In the genomic region with DNA sequence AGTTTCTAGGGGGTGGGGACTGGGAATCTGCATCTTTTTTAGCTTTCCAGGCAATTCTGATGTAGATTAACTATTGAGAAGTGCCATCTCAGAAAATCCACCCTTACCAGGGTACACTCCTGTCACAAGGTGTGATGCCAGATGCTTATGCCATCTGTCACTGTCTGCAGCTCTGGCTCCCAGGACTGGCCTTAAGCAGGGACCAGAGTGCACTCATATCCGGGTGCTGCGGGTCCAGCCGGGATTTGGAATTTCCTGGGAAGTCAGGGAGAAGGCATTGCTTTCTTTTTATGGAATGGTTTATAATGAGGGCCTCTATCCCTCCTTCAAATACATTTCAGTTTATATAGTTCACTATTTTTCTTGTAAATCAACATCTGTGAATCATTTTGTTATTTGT, we compare ENCODE assay signal across 18 cellular contexts.
"Had no signal": no experiment of that assay in that cellular context is flagged by ENCODE, and none has a peak within 500 bp of the region (broad histone marks: within the 10 kb centered on the region; RNA-seq: fewer than 3 reads in every experiment).

No MANE protein-coding gene starts in this region.

- H3K27ac ChIP-seq: prostate gland had no signal

- H3K36me3 ChIP-seq: esophagus squamous epithelium, prostate gland had no signal

- H3K4me3 ChIP-seq: coronary artery, esophagus squamous epithelium, prostate gland had no signal

- H3K27me3 ChIP-seq: esophagus squamous epithelium had no signal

- DNase-seq: activated CD4-positive, alpha-beta T cell treated with anti-CD3 and anti-CD28 coated beads, Interleukin-2, amount 10 ng/mL, durations not matched to agents 24 days and 14 days; activated CD4-positive, CD25-positive, alpha-beta regulatory T cell; activated CD8-positive, alpha-beta memory T cell treated with anti-CD3 and anti-CD28 coated beads, Interleukin-2, amount 50 U/mL, for 4 hours; activated CD8-positive, alpha-beta T cell treated with anti-CD3 and anti-CD28 coated beads, Interleukin-2, amount 10 ng/mL, durations not matched to agents 7 days and 5 days; activated effector memory CD4-positive, alpha-beta T cell treated with anti-CD3 and anti-CD28 coated beads, Interleukin-2, amount 50 U/mL, for 16 hours; activated T-cell treated with anti-CD3 and anti-CD28 coated beads, Interleukin-2, amount 50 U/mL, for 48 hours; amniotic stem cell; effector CD8-positive, alpha-beta T cell; esophagus squamous epithelium; head of caudate nucleus; immature natural killer cell; nucleus accumbens; right cardiac atrium; small intestine; stimulated activated naive CD8-positive, alpha-beta T cell treated with anti-CD3 and anti-CD28 coated beads, Interleukin-15, Interleukin-2, amounts not matched to agents 100 U/mL and 50 U/mL, for 24 hours; T-helper 2 cell had no signal

- H3K4me1 ChIP-seq: prostate gland had no signal

- H3K9me3 ChIP-seq: esophagus squamous epithelium, prostate gland had no signal
